1 cellular context compared by ENCODE assay signal in genomic region chr4:182897601-182898478, GRCh38.
A peak's percentile ranks its signal among the peaks of the same experiment; 100 is the strongest.
TF ChIP-seq lines count a peak whose summit lies in the region.

No MANE protein-coding gene starts in this region.

TF ChIP-seq in HepG2, 621 proteins besides CTCF, POLR2A, EP300 and RAD21 (continued from another document and continues in another):
- TF ChIP-seq STAT6 (CRISPR knock-in tag; IDR thresholded peaks at IDR 0.05; ENCODE audit: borderline replicate concordance) (no peak; the same call in 1 of the 2 replicates), ZNF101 (CRISPR knock-in tag; IDR thresholded peaks at IDR 0.05; ENCODE audit: borderline replicate concordance, low read depth) (0 out of 2 replicates have a peak, but pooled peaks have one; percentile 43), ZNF766 (CRISPR knock-in tag; IDR thresholded peaks at IDR 0.05; ENCODE audit: borderline replicate concordance) (peak; percentile 70; the same call in 1 of the 2 replicates), SCMH1 (CRISPR knock-in tag; IDR thresholded peaks at IDR 0.05; ENCODE audit: borderline replicate concordance) (no peak), ZBTB37 (CRISPR knock-in tag; IDR thresholded peaks at IDR 0.05) (peak; percentile 34; the same call in 1 of the 2 replicates), ZNF713 (CRISPR knock-in tag; IDR thresholded peaks at IDR 0.05) (no peak), TEAD2 (CRISPR knock-in tag; IDR thresholded peaks at IDR 0.05) (no peak), HNRNPLL (IDR thresholded peaks at IDR 0.05; ENCODE audit: low read depth, low read length, poor library complexity, severe bottlenecking) (peak; percentile 22), ZMAT5 (CRISPR knock-in tag; IDR thresholded peaks at IDR 0.05; ENCODE audit: borderline replicate concordance, low read depth) (no peak), ZSCAN22 (CRISPR knock-in tag; IDR thresholded peaks at IDR 0.05) (no peak), NFIC (IDR thresholded peaks at IDR 0.05; ENCODE audit: low read length) (peak; percentile 66), ZNF747 (CRISPR knock-in tag; IDR thresholded peaks at IDR 0.05; ENCODE audit: borderline replicate concordance) (peak; percentile 97), NBN (conservative IDR thresholded peaks at IDR 0.05) (no peak), ZNF337 (CRISPR knock-in tag; IDR thresholded peaks at IDR 0.05; ENCODE audit: borderline replicate concordance, low read depth) (peak; percentile 43; the same call in 1 of the 2 replicates), PCBP2 (optimal IDR thresholded peaks at IDR 0.05; ENCODE audit: low read depth, low read length, poor library complexity, severe bottlenecking) (no peak), ZNF121 (CRISPR knock-in tag; IDR thresholded peaks at IDR 0.05) (peak; percentile 67), NFE2 (CRISPR knock-in tag; IDR thresholded peaks at IDR 0.05) (no peak), RFX5 (IDR thresholded peaks at IDR 0.05; ENCODE audit: low read depth, low read length) (no peak), NR2F2 (IDR thresholded peaks at IDR 0.05; ENCODE audit: borderline replicate concordance, low read depth) (peak; percentile 66), FOXA3 (CRISPR knock-in tag; IDR thresholded peaks at IDR 0.05) (peak; percentile 93), ZSCAN12 (CRISPR knock-in tag; IDR thresholded peaks at IDR 0.05) (no peak), ARHGAP35 (CRISPR knock-in tag; IDR thresholded peaks at IDR 0.05; ENCODE audit: borderline replicate concordance) (no peak; the same call in 1 of the 2 replicates), IRF1 (CRISPR knock-in tag; IDR thresholded peaks at IDR 0.05; ENCODE audit: low read depth) (no peak), HMG20A (CRISPR knock-in tag; IDR thresholded peaks at IDR 0.05; ENCODE audit: borderline replicate concordance) (peak; percentile 91; the same call in 1 of the 2 replicates), ZBTB38 (CRISPR knock-in tag; IDR thresholded peaks at IDR 0.05) (peak; percentile 96), THAP11 (CRISPR knock-in tag; IDR thresholded peaks at IDR 0.05) (peak; percentile 73), KLF13 (CRISPR knock-in tag; IDR thresholded peaks at IDR 0.05) (0 out of 2 replicates have a peak, but pooled peaks have one; percentile 33), ZNF768 (CRISPR knock-in tag; IDR thresholded peaks at IDR 0.05) (no peak), ZFYVE20 (CRISPR knock-in tag; IDR thresholded peaks at IDR 0.05; ENCODE audit: borderline replicate concordance, low read depth) (no peak)
- TF ChIP-seq, protein P1, sequence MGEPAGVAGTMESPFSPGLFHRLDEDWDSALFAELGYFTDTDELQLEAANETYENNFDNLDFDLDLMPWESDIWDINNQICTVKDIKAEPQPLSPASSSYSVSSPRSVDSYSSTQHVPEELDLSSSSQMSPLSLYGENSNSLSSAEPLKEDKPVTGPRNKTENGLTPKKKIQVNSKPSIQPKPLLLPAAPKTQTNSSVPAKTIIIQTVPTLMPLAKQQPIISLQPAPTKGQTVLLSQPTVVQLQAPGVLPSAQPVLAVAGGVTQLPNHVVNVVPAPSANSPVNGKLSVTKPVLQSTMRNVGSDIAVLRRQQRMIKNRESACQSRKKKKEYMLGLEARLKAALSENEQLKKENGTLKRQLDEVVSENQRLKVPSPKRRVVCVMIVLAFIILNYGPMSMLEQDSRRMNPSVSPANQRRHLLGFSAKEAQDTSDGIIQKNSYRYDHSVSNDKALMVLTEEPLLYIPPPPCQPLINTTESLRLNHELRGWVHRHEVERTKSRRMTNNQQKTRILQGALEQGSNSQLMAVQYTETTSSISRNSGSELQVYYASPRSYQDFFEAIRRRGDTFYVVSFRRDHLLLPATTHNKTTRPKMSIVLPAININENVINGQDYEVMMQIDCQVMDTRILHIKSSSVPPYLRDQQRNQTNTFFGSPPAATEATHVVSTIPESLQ (CRISPR knock-in tag; conservative IDR thresholded peaks at IDR 0.05), result no peak
- TF ChIP-seq, protein P2, sequence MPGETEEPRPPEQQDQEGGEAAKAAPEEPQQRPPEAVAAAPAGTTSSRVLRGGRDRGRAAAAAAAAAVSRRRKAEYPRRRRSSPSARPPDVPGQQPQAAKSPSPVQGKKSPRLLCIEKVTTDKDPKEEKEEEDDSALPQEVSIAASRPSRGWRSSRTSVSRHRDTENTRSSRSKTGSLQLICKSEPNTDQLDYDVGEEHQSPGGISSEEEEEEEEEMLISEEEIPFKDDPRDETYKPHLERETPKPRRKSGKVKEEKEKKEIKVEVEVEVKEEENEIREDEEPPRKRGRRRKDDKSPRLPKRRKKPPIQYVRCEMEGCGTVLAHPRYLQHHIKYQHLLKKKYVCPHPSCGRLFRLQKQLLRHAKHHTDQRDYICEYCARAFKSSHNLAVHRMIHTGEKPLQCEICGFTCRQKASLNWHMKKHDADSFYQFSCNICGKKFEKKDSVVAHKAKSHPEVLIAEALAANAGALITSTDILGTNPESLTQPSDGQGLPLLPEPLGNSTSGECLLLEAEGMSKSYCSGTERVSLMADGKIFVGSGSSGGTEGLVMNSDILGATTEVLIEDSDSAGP (CRISPR knock-in tag; IDR thresholded peaks at IDR 0.05; ENCODE audit: borderline replicate concordance), result peak; percentile 81
- TF ChIP-seq, protein P3, sequence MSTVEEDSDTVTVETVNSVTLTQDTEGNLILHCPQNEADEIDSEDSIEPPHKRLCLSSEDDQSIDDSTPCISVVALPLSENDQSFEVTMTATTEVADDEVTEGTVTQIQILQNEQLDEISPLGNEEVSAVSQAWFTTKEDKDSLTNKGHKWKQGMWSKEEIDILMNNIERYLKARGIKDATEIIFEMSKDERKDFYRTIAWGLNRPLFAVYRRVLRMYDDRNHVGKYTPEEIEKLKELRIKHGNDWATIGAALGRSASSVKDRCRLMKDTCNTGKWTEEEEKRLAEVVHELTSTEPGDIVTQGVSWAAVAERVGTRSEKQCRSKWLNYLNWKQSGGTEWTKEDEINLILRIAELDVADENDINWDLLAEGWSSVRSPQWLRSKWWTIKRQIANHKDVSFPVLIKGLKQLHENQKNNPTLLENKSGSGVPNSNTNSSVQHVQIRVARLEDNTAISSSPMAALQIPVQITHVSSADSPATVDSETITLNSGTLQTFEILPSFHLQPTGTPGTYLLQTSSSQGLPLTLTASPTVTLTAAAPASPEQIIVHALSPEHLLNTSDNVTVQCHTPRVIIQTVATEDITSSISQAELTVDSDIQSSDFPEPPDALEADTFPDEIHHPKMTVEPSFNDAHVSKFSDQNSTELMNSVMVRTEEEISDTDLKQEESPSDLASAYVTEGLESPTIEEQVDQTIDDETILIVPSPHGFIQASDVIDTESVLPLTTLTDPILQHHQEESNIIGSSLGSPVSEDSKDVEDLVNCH (CRISPR knock-in tag; IDR thresholded peaks at IDR 0.05), result no peak
- TF ChIP-seq, protein P4, sequence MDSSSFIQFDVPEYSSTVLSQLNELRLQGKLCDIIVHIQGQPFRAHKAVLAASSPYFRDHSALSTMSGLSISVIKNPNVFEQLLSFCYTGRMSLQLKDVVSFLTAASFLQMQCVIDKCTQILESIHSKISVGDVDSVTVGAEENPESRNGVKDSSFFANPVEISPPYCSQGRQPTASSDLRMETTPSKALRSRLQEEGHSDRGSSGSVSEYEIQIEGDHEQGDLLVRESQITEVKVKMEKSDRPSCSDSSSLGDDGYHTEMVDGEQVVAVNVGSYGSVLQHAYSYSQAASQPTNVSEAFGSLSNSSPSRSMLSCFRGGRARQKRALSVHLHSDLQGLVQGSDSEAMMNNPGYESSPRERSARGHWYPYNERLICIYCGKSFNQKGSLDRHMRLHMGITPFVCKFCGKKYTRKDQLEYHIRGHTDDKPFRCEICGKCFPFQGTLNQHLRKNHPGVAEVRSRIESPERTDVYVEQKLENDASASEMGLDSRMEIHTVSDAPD (CRISPR knock-in tag; IDR thresholded peaks at IDR 0.05), result peak; percentile 76
- TF ChIP-seq, protein P5, sequence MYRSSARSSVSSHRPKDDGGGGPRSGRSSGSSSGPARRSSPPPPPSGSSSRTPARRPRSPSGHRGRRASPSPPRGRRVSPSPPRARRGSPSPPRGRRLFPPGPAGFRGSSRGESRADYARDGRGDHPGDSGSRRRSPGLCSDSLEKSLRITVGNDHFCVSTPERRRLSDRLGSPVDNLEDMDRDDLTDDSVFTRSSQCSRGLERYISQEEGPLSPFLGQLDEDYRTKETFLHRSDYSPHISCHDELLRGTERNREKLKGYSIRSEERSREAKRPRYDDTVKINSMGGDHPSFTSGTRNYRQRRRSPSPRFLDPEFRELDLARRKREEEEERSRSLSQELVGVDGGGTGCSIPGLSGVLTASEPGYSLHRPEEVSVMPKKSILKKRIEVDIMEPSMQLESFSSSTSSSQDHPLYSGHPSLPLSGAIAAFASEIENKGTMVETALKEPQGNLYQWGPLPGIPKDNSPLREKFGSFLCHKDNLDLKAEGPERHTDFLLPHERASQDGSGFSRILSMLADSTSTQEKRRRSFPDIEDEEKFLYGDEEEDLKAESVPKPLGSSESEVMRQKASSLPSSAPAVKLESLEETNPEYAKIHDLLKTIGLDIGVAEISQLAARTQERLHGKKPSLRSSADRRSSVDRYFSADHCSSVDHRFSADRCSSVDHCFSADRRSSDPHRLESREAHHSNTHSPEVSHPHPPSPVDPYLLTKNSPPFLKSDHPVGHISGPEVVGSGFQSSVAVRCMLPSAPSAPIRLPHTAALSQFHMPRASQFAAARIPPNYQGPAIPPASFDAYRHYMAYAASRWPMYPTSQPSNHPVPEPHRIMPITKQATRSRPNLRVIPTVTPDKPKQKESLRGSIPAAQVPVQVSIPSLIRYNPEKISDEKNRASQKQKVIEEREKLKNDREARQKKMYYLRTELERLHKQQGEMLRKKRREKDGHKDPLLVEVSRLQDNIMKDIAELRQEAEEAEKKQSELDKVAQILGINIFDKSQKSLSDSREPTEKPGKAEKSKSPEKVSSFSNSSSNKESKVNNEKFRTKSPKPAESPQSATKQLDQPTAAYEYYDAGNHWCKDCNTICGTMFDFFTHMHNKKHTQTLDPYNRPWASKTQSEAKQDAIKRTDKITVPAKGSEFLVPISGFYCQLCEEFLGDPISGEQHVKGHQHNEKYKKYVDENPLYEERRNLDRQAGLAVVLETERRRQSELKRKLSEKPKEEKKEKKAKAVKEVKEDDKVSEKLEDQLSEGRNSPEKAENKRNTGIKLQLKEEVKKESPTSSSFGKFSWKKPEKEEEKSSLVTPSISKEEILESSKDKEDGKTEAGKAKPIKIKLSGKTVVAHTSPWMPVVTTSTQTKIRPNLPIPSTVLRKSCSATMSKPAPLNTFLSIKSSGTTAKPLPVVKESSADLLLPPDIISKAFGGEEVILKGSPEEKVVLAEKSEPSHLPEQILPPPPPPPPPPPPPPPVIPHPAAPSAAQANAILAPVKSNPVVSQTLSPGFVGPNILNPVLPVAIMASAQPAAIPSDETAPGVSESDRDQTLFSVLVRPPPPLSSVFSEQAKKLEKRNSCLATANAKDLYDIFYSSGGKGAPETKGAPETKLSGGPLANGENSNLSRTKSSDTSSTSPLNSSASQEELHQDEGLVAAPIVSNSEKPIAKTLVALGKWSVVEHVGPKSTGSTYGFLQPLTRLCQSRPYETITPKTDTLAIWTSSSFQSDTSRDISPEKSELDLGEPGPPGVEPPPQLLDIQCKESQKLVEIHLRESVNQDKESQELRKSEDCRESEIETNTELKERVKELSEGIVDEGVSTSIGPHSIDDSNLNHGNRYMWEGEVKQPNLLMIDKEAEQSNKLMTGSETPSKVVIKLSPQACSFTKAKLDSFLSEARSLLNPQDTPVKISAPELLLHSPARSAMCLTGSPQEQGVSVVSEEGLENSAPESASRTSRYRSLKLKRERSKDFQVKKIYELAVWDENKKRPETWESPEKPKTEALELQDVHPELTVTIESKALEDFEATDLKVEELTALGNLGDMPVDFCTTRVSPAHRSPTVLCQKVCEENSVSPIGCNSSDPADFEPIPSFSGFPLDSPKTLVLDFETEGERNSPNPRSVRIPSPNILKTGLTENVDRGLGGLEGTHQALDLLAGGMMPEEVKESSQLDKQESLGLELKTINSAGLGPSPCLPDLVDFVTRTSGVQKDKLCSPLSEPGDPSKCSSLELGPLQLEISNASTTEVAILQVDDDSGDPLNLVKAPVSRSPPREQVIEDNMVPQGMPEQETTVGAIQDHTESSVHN (CRISPR knock-in tag; IDR thresholded peaks at IDR 0.05), result no peak
